ENCODE assay signal across 9 cellular contexts in genomic region chr1:202810193-202810614, GRCh38. TPM values are rescaled to one million over a fixed set of nuclear protein-coding genes. Genes with fewer than 3 reads are reported as not detected.
DNase-seq lines count a peak whose midpoint lies in the region; ATAC-seq and TF ChIP-seq lines count a peak whose summit lies in the region.
"Had no signal": no experiment of that assay in that cellular context is flagged by ENCODE, and none has a peak within 500 bp of the region (broad histone marks: within the 10 kb centered on the region; RNA-seq: fewer than 3 reads in every experiment).

No MANE protein-coding gene starts in this region.

- H3K36me3 ChIP-seq in brain microvascular endothelial cell (replicated peaks) = peaks cover 2% of the 10 kb centered on the region

- H3K4me3 Mint-ChIP-seq in activated naive CD4-positive, alpha-beta T cell treated with anti-CD3 and anti-CD28 coated beads, Interleukin-2, amount 10 ng/mL, durations not matched to agents 7 days and 5 days = peak overlapping the region; percentile 80
- peak overlapping the region; percentile 90 for H3K4me3 Mint-ChIP-seq in memory B cell
- peak overlapping the region; percentile 93 for H3K4me3 Mint-ChIP-seq in type B pancreatic cell

- peak overlapping the region; percentile 82 for H3K27ac ChIP-seq in brain microvascular endothelial cell

- CTCF ChIA-PET in activated naive CD4-positive, alpha-beta T cell treated with anti-CD3 and anti-CD28 coated beads, Interleukin-2, amount 10 ng/mL, durations not matched to agents 7 days and 5 days (lab: Charles Lee) = interaction anchor here (0.8 kb wide), 1 partner anchor 158 kb away, joined by 3 read pairs; no protein-coding TSS in a partner anchor

- peaks cover 46% of the 10 kb centered on the region for H3K4me1 Mint-ChIP-seq in activated naive CD4-positive, alpha-beta T cell treated with anti-CD3 and anti-CD28 coated beads, Interleukin-2, amount 10 ng/mL, durations not matched to agents 7 days and 5 days
- H3K4me1 Mint-ChIP-seq in memory B cell = peaks cover 25% of the 10 kb centered on the region
- H3K4me1 Mint-ChIP-seq in type B pancreatic cell (ENCODE audit: unreplicated experiment) = peaks cover 44% of the 10 kb centered on the region

- peak overlapping the region; percentile 84 for H3K4me3 ChIP-seq in brain microvascular endothelial cell (ENCODE audit: low read depth, low read length)

- no peaks in the 10 kb centered on the region for H3K9me3 Mint-ChIP-seq in activated naive CD4-positive, alpha-beta T cell treated with anti-CD3 and anti-CD28 coated beads, Interleukin-2, amount 10 ng/mL, durations not matched to agents 7 days and 5 days
- H3K9me3 Mint-ChIP-seq in activated naive CD4-positive, alpha-beta T cell treated with anti-CD3 and anti-CD28 coated beads, Interleukin-2, amount 50 U/mL, for 72 hours = no peaks in the 10 kb centered on the region
- H3K9me3 Mint-ChIP-seq in memory B cell (no peaks in the 10 kb centered on the region), type B pancreatic cell (no peaks in the 10 kb centered on the region)

- in situ Hi-C loops in brain microvascular endothelial cell (cut with HindIII; ENCODE audit: low pct_ligation_motif_present, low sequenced_read_pairs) = no loop called here

- H3K27ac Mint-ChIP-seq in activated naive CD4-positive, alpha-beta T cell treated with anti-CD3 and anti-CD28 coated beads, Interleukin-2, amount 10 ng/mL, durations not matched to agents 7 days and 5 days = peak overlapping the region; percentile 49
- H3K27ac Mint-ChIP-seq in activated naive CD4-positive, alpha-beta T cell treated with anti-CD3 and anti-CD28 coated beads, Interleukin-2, amount 50 U/mL, for 72 hours = peak overlapping the region in 1 of 2 donors; percentile 2
- H3K27ac Mint-ChIP-seq in memory B cell = peak overlapping the region; percentile 74
- H3K27ac Mint-ChIP-seq in type B pancreatic cell = peak overlapping the region; percentile 97

- H3K27me3 ChIP-seq in brain microvascular endothelial cell (replicated peaks) = no peaks in the 10 kb centered on the region

- peaks cover 46% of the 10 kb centered on the region for H3K27me3 Mint-ChIP-seq in activated naive CD4-positive, alpha-beta T cell treated with anti-CD3 and anti-CD28 coated beads, Interleukin-2, amount 10 ng/mL, durations not matched to agents 7 days and 5 days
- peaks cover 8% of the 10 kb centered on the region for H3K27me3 Mint-ChIP-seq in memory B cell
- peaks cover 5% of the 10 kb centered on the region for H3K27me3 Mint-ChIP-seq in type B pancreatic cell

- no peak for DNase-seq in activated naive CD4-positive, alpha-beta T cell treated with anti-CD3 and anti-CD28 coated beads, Interleukin-2, amount 10 ng/mL, durations not matched to agents 7 days and 5 days
- no peak for DNase-seq in activated naive CD4-positive, alpha-beta T cell treated with anti-CD3 and anti-CD28 coated beads, Interleukin-2, amount 50 U/mL, for 72 hours (ENCODE audit: low spot score in 2 of 2)
- no peak for DNase-seq in brain microvascular endothelial cell
- DNase-seq in memory B cell (ENCODE audit: low spot score in 2 of 2) = no peak
- DNase-seq in type B pancreatic cell (ENCODE audit: extremely low spot score, unreplicated experiment) = no peak
- DNase-seq in GM19238 (ENCODE audit: insufficient read length, low spot score) = no peak

- no peaks in the 10 kb centered on the region for H3K36me3 Mint-ChIP-seq in activated naive CD4-positive, alpha-beta T cell treated with anti-CD3 and anti-CD28 coated beads, Interleukin-2, amount 10 ng/mL, durations not matched to agents 7 days and 5 days
- H3K36me3 Mint-ChIP-seq in activated naive CD4-positive, alpha-beta T cell treated with anti-CD3 and anti-CD28 coated beads, Interleukin-2, amount 50 U/mL, for 72 hours = peaks cover 11 to 14% of the 10 kb centered on the region in 2 donors
- H3K36me3 Mint-ChIP-seq in memory B cell = no peaks in the 10 kb centered on the region
- H3K36me3 Mint-ChIP-seq in type B pancreatic cell = no peaks in the 10 kb centered on the region

- ATAC-seq in activated naive CD4-positive, alpha-beta T cell treated with anti-CD3 and anti-CD28 coated beads, Interleukin-2, amount 50 U/mL, for 72 hours = no peak
- ATAC-seq in memory B cell (ENCODE audit: low read depth) (no peak), GM21367 (IDR thresholded peaks at IDR 0.05; ENCODE audit: unreplicated experiment) (no peak), HG02885 (IDR thresholded peaks at IDR 0.05; ENCODE audit: poor library complexity, unreplicated experiment) (no peak)

- TF ChIP-seq CTCF in brain microvascular endothelial cell (IDR thresholded peaks at IDR 0.05; ENCODE audit: low read depth, low read length, missing control alignments) (no peak), type B pancreatic cell (conservative IDR thresholded peaks at IDR 0.05) (no peak)

RNA-seq across cellular contexts. Expression of gene PCAT6, which starts 0.6 kb away (rescaled TPM):
- total RNA-seq in activated naive CD4-positive, alpha-beta T cell treated with anti-CD3 and anti-CD28 coated beads, Interleukin-2, amount 50 U/mL, for 72 hours = 1 to 10 TPM in 1 of 2 donors, not detected in 1; 3.9 TPM
- 7.9 and 13.9 TPM in 2 replicates for total RNA-seq in type B pancreatic cell (ENCODE audit: low replicate concordance)
- total RNA-seq: subcutaneous adipose tissue had no signal

RNA-seq across cellular contexts. Expression of gene KDM5B, which starts 2.0 kb away (rescaled TPM):
- 10 to 100 TPM; 47.8 to 82.2 TPM for total RNA-seq in activated naive CD4-positive, alpha-beta T cell treated with anti-CD3 and anti-CD28 coated beads, Interleukin-2, amount 50 U/mL, for 72 hours
- 165 and 182 TPM in 2 replicates for total RNA-seq in type B pancreatic cell (ENCODE audit: low replicate concordance)
